In the genomic region with DNA sequence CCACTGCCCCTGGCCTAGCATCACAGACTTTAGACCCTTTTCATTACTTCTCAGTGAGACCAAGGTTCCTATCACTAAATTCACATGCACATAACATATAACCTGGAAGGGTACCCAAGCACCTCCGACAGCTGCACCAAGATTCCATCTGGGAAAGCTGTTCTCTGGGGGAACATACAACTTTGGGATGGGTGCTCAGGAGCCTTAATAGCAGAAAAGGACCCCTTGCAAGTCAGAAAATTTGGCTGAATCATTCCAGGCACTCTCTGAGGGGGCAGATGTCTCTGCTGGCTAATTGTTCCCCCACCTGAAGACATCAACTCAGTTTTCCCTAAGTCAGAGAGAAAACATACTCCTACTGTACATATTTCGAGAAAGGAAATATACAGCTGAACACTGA, we compare ENCODE assay signal across 16 cellular contexts. TPM values are rescaled to one million over a fixed set of nuclear protein-coding genes. Genes with fewer than 3 reads are reported as not detected.
DNase-seq lines count a peak whose midpoint lies in the region; ATAC-seq lines count a peak whose summit lies in the region.
"Had no signal": no experiment of that assay in that cellular context is flagged by ENCODE, and none has a peak within 500 bp of the region (broad histone marks: within the 10 kb centered on the region; RNA-seq: fewer than 3 reads in every experiment).

No MANE protein-coding gene starts in this region.

- no peaks in the 10 kb centered on the region for H3K9me3 Mint-ChIP-seq in activated naive CD4-positive, alpha-beta T cell treated with anti-CD3 and anti-CD28 coated beads, Interleukin-2, amount 50 U/mL, for 24 hours
- H3K9me3 Mint-ChIP-seq in activated naive CD4-positive, alpha-beta T cell treated with anti-CD3 and anti-CD28 coated beads, Interleukin-2, amount 10 ng/mL, durations not matched to agents 7 days and 5 days = peaks cover 2% of the 10 kb centered on the region
- H3K9me3 Mint-ChIP-seq in activated CD8-positive, alpha-beta memory T cell treated with anti-CD3 and anti-CD28 coated beads, Interleukin-2, amount 10 ng/mL, durations not matched to agents 7 days and 5 days (ENCODE audit: low read depth) = peaks cover 2% of the 10 kb centered on the region
- H3K9me3 Mint-ChIP-seq: CD4-positive, alpha-beta T cell; GM23338 had no signal

- H3K4me3 Mint-ChIP-seq in activated naive CD4-positive, alpha-beta T cell treated with anti-CD3 and anti-CD28 coated beads, Interleukin-2, amount 50 U/mL, for 24 hours = no peak overlapping the region
- no peak overlapping the region for H3K4me3 Mint-ChIP-seq in activated naive CD4-positive, alpha-beta T cell treated with anti-CD3 and anti-CD28 coated beads, Interleukin-2, amount 10 ng/mL, durations not matched to agents 7 days and 5 days
- no peak overlapping the region for H3K4me3 Mint-ChIP-seq in activated CD8-positive, alpha-beta memory T cell treated with anti-CD3 and anti-CD28 coated beads, Interleukin-2, amount 10 ng/mL, durations not matched to agents 7 days and 5 days
- H3K4me3 Mint-ChIP-seq: CD4-positive, alpha-beta T cell; GM23338; HFFc6 had no signal

- no peak overlapping the region for H3K4me3 ChIP-seq in mesendoderm (ENCODE audit: low read length)
- H3K4me3 ChIP-seq: GM23338 had no signal

- no peak overlapping the region for H2AK5ac ChIP-seq in mesendoderm (ENCODE audit: low read length)

- H3K4me1 ChIP-seq in mesendoderm (ENCODE audit: control insufficient read depth, low read depth, low read length) = peaks cover 21% of the 10 kb centered on the region
- H3K4me1 ChIP-seq: BE2C, Caco-2 had no signal

- no peaks in the 10 kb centered on the region for H3K79me2 ChIP-seq in mesendoderm (ENCODE audit: control insufficient read depth, insufficient read depth, low read length)

- no peaks in the 10 kb centered on the region for H3K27me3 ChIP-seq in mesendoderm (ENCODE audit: insufficient read depth, low read length, poor library complexity)
- H3K27me3 ChIP-seq: BE2C had no signal

- H4K5ac ChIP-seq in mesendoderm (ENCODE audit: low read length) = no peak overlapping the region

- H2BK15ac ChIP-seq in mesendoderm (replicated peaks; ENCODE audit: low read depth) = no peak overlapping the region

- DNase-seq in activated naive CD4-positive, alpha-beta T cell treated with anti-CD3 and anti-CD28 coated beads, Interleukin-2, amount 10 ng/mL, durations not matched to agents 7 days and 5 days = no peak
- DNase-seq in activated CD8-positive, alpha-beta memory T cell treated with anti-CD3 and anti-CD28 coated beads, Interleukin-2, amount 10 ng/mL, durations not matched to agents 7 days and 5 days = peak; percentile 34
- DNase-seq in mesendoderm = no peak
- no peak for DNase-seq in AG08396 (ENCODE audit: low spot score)
- no peak for DNase-seq in NCI-H524 treated with DMSO at 0.1 percent for 48 hours (lab: John Stamatoyannopoulos, UW)
- DNase-seq in epidermal melanocyte (ENCODE audit: insufficient read length, low spot score) = no peak
- DNase-seq: 8988T; BE2C; Caco-2; CD4-positive, alpha-beta T cell; HCEC 1CT; HFFc6 had no signal

- no peak overlapping the region for H3K4me2 ChIP-seq in mesendoderm (ENCODE audit: low read length)
- H3K4me2 ChIP-seq: GM23338 had no signal

- H3K27ac Mint-ChIP-seq in activated naive CD4-positive, alpha-beta T cell treated with anti-CD3 and anti-CD28 coated beads, Interleukin-2, amount 50 U/mL, for 24 hours = peak overlapping the region; percentile 8
- H3K27ac Mint-ChIP-seq in activated naive CD4-positive, alpha-beta T cell treated with anti-CD3 and anti-CD28 coated beads, Interleukin-2, amount 10 ng/mL, durations not matched to agents 7 days and 5 days = no peak overlapping the region
- no peak overlapping the region for H3K27ac Mint-ChIP-seq in activated CD8-positive, alpha-beta memory T cell treated with anti-CD3 and anti-CD28 coated beads, Interleukin-2, amount 10 ng/mL, durations not matched to agents 7 days and 5 days
- H3K27ac Mint-ChIP-seq: CD4-positive, alpha-beta T cell; GM23338; HFFc6 had no signal

- ATAC-seq in activated CD8-positive, alpha-beta memory T cell treated with anti-CD3 and anti-CD28 coated beads, Interleukin-2, amount 10 ng/mL, durations not matched to agents 7 days and 5 days = no peak
- ATAC-seq: GM23338 had no signal

- no peak overlapping the region for H4K8ac ChIP-seq in mesendoderm (ENCODE audit: low read depth, low read length)

- H3K4ac ChIP-seq in mesendoderm (ENCODE audit: low read depth, low read length) = no peak overlapping the region

- no peak overlapping the region for H3K18ac ChIP-seq in mesendoderm (ENCODE audit: low read length)

- CTCF ChIA-PET in activated naive CD4-positive, alpha-beta T cell treated with anti-CD3 and anti-CD28 coated beads, Interleukin-2, amount 10 ng/mL, durations not matched to agents 7 days and 5 days (lab: Charles Lee) = interaction anchor here (1.0 to 5.4 kb wide), 7 partner anchors 110 to 203 kb away, joined by 3 to 75 read pairs (median 5); no protein-coding TSS in a partner anchor
- CTCF ChIA-PET in activated CD8-positive, alpha-beta memory T cell treated with anti-CD3 and anti-CD28 coated beads, Interleukin-2, amount 10 ng/mL, durations not matched to agents 7 days and 5 days (lab: Charles Lee) = interaction anchor here (0.7 to 6.6 kb wide), 14 partner anchors 10 to 404 kb away, joined by 3 to 79 read pairs (median 6); no protein-coding TSS in a partner anchor

- H2BK5ac ChIP-seq in mesendoderm (ENCODE audit: low read length) = no peak overlapping the region

- no peak overlapping the region for H3K9ac ChIP-seq in mesendoderm (ENCODE audit: low read length)

- no peak overlapping the region for H3K23ac ChIP-seq in mesendoderm (ENCODE audit: low read length)

- no peak overlapping the region for H2BK120ac ChIP-seq in mesendoderm (ENCODE audit: low read depth, low read length)

- no peaks in the 10 kb centered on the region for H3K27me3 Mint-ChIP-seq in activated naive CD4-positive, alpha-beta T cell treated with anti-CD3 and anti-CD28 coated beads, Interleukin-2, amount 50 U/mL, for 24 hours
- peaks cover 25% of the 10 kb centered on the region for H3K27me3 Mint-ChIP-seq in activated naive CD4-positive, alpha-beta T cell treated with anti-CD3 and anti-CD28 coated beads, Interleukin-2, amount 10 ng/mL, durations not matched to agents 7 days and 5 days
- H3K27me3 Mint-ChIP-seq in activated CD8-positive, alpha-beta memory T cell treated with anti-CD3 and anti-CD28 coated beads, Interleukin-2, amount 10 ng/mL, durations not matched to agents 7 days and 5 days = peaks cover 4% of the 10 kb centered on the region
- H3K27me3 Mint-ChIP-seq: CD4-positive, alpha-beta T cell had no signal

- no peaks in the 10 kb centered on the region for H3K36me3 Mint-ChIP-seq in activated naive CD4-positive, alpha-beta T cell treated with anti-CD3 and anti-CD28 coated beads, Interleukin-2, amount 50 U/mL, for 24 hours
- H3K36me3 Mint-ChIP-seq in activated naive CD4-positive, alpha-beta T cell treated with anti-CD3 and anti-CD28 coated beads, Interleukin-2, amount 10 ng/mL, durations not matched to agents 7 days and 5 days = no peaks in the 10 kb centered on the region
- no peaks in the 10 kb centered on the region for H3K36me3 Mint-ChIP-seq in activated CD8-positive, alpha-beta memory T cell treated with anti-CD3 and anti-CD28 coated beads, Interleukin-2, amount 10 ng/mL, durations not matched to agents 7 days and 5 days

- no peak overlapping the region for H3K27ac ChIP-seq in mesendoderm (ENCODE audit: low read depth, low read length)
- H3K27ac ChIP-seq: C4-2B, HL-60 had no signal

- WGBS in mesendoderm (ENCODE audit: extremely low coverage, insufficient coverage, low lambda C conversion rate) = no CpG with 5 or more reads among the region's 2 CpGs

- H3K4me1 Mint-ChIP-seq in activated naive CD4-positive, alpha-beta T cell treated with anti-CD3 and anti-CD28 coated beads, Interleukin-2, amount 50 U/mL, for 24 hours = peaks cover 42% of the 10 kb centered on the region
- H3K4me1 Mint-ChIP-seq in activated naive CD4-positive, alpha-beta T cell treated with anti-CD3 and anti-CD28 coated beads, Interleukin-2, amount 10 ng/mL, durations not matched to agents 7 days and 5 days = peaks cover 17% of the 10 kb centered on the region
- peaks cover 14% of the 10 kb centered on the region for H3K4me1 Mint-ChIP-seq in activated CD8-positive, alpha-beta memory T cell treated with anti-CD3 and anti-CD28 coated beads, Interleukin-2, amount 10 ng/mL, durations not matched to agents 7 days and 5 days

- H3K56ac ChIP-seq in mesendoderm (ENCODE audit: low read length) = peak overlapping the region; percentile 34

- H3K79me1 ChIP-seq in mesendoderm (ENCODE audit: low read length) = no peaks in the 10 kb centered on the region

- no peaks in the 10 kb centered on the region for H3K36me3 ChIP-seq in mesendoderm (ENCODE audit: control insufficient read depth, insufficient read depth, low read length)
- H3K36me3 ChIP-seq: BE2C had no signal

RNA-seq across cellular contexts. Expression of a gene that starts 41.3 kb away (rescaled TPM):
- total RNA-seq in activated CD8-positive, alpha-beta memory T cell treated with anti-CD3 and anti-CD28 coated beads, Interleukin-2, amount 10 ng/mL, durations not matched to agents 7 days and 5 days = 10 to 100 TPM in 1 of 2 experiments, 1 to 10 TPM in 1; 8.0 to 11.2 TPM
- polyA plus RNA-seq in mesendoderm (2013, experiment 1 of 2) = 12.9 TPM
- 13.6 TPM for polyA plus RNA-seq in mesendoderm (2013, experiment 2 of 2)
